ENCODE assay signal across 18 cellular contexts in the genomic region with DNA sequence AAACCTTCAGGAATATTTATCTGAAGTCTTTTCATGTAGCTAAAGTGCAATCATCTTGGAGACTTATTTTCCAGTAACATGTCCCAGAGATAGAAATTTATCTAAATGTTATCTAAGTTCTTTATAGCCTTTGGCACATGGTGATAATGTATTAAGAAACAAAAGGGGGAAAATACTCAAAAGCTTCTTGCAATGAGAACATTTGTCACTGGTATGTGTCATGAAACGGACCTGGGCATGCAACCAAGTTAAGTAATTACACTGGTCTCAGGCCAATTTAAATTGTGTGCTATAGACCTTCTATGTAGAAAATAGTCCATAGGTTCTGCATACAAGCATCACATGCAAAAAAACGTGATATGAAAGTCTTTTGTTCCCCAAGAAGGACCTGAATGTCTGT.
DNase-seq lines count a peak whose midpoint lies in the region; ATAC-seq, FAIRE-seq and TF ChIP-seq lines count a peak whose summit lies in the region.
"Had no signal": no experiment of that assay in that cellular context is flagged by ENCODE, and none has a peak within 500 bp of the region (broad histone marks: within the 10 kb centered on the region; RNA-seq: fewer than 3 reads in every experiment).

No MANE protein-coding gene starts in this region.

- H3K27ac ChIP-seq in astrocyte (ENCODE audit: low read depth, low read length) (no peak overlapping the region), right cardiac atrium (ENCODE audit: low read length) (no peak overlapping the region)
- H3K27ac ChIP-seq: SJCRH30 had no signal

- H3K9ac ChIP-seq in astrocyte (ENCODE audit: low read length): no peak overlapping the region

- H2AFZ ChIP-seq in astrocyte (ENCODE audit: low read depth, low read length): no peak overlapping the region

- H3K4me3 ChIP-seq in AG10803 (ENCODE audit: low read length) (no peak overlapping the region), astrocyte (ENCODE audit: insufficient read depth, low read depth, low read length) (no peak overlapping the region), right cardiac atrium (ENCODE audit: low read length) (no peak overlapping the region)
- H3K4me3 ChIP-seq: SJCRH30 had no signal

- in situ Hi-C loops in GM13977 (cut with MboI; ENCODE audit: low pct_unique_long_range_greater_than_20kb, low sequenced_read_pairs, unreplicated experiment): no loop called here

- H3K27me3 Mint-ChIP-seq in astrocyte (ENCODE audit: low read depth, unreplicated experiment) (no peaks in the 10 kb centered on the region), immature natural killer cell (ENCODE audit: low read depth in 3 of 3) (no peaks in the 10 kb centered on the region)
- H3K27me3 Mint-ChIP-seq: B cell had no signal

- H3K27me3 ChIP-seq in astrocyte (ENCODE audit: insufficient read depth, low read length): no peaks in the 10 kb centered on the region
- no peaks in the 10 kb centered on the region for H3K27me3 ChIP-seq in right cardiac atrium (ENCODE audit: control insufficient read depth, insufficient read depth)
- H3K27me3 ChIP-seq: SJCRH30 had no signal

- H3K27ac Mint-ChIP-seq in astrocyte (ENCODE audit: unreplicated experiment) (no peak overlapping the region), immature natural killer cell (no peak overlapping the region)
- H3K27ac Mint-ChIP-seq: activated naive CD4-positive, alpha-beta T cell treated with anti-CD3 and anti-CD28 coated beads for 36 hours; B cell; stimulated activated effector memory CD8-positive, alpha-beta T cell treated with anti-CD3 and anti-CD28 coated beads, Interleukin-12 subunit alpha, Interleukin-12 subunit beta, amount 100 ng/mL, for 72 hours had no signal

- no peaks in the 10 kb centered on the region for H3K79me2 ChIP-seq in astrocyte (ENCODE audit: insufficient read depth, low read length)

- H4K20me1 ChIP-seq in astrocyte (ENCODE audit: insufficient read depth, low read length): no peaks in the 10 kb centered on the region

- H3K9me3 Mint-ChIP-seq in astrocyte (ENCODE audit: unreplicated experiment) (peaks cover 2% of the 10 kb centered on the region), immature natural killer cell (peaks cover 0 to 10% (median 3%) of the 10 kb centered on the region in 6 donors)
- H3K9me3 Mint-ChIP-seq: stimulated activated effector memory CD8-positive, alpha-beta T cell treated with anti-CD3 and anti-CD28 coated beads, Interleukin-12 subunit alpha, Interleukin-12 subunit beta, amount 100 ng/mL, for 72 hours had no signal

- H3K36me3 ChIP-seq in astrocyte (ENCODE audit: insufficient read depth, low read length): no peaks in the 10 kb centered on the region
- H3K36me3 ChIP-seq: SJCRH30 had no signal

- no peak for TF ChIP-seq CTCF in AG10803 (conservative IDR thresholded peaks at IDR 0.05; ENCODE audit: low read length)
- TF ChIP-seq CTCF in astrocyte (IDR thresholded peaks at IDR 0.05; ENCODE audit: insufficient read depth, low read depth, low read length): no peak
- TF ChIP-seq CTCF in GM13977 (IDR thresholded peaks at IDR 0.05; ENCODE audit: extremely low read depth, insufficient read depth, missing control alignments): no peak

- ATAC-seq in right cardiac atrium: peak; percentile 65 to 78
- ATAC-seq: stimulated activated effector memory CD8-positive, alpha-beta T cell treated with anti-CD3 and anti-CD28 coated beads, Interleukin-12 subunit alpha, Interleukin-12 subunit beta, amount 100 ng/mL, for 72 hours had no signal

- FAIRE-seq in astrocyte (lab: Jason Lieb, UNC): no peak
- FAIRE-seq: colon, TTC549 had no signal

- H3K4me1 Mint-ChIP-seq in astrocyte (ENCODE audit: low read depth, unreplicated experiment) (peaks cover 4% of the 10 kb centered on the region), immature natural killer cell (no peaks in the 10 kb centered on the region)
- H3K4me1 Mint-ChIP-seq: stimulated activated effector memory CD8-positive, alpha-beta T cell treated with anti-CD3 and anti-CD28 coated beads, Interleukin-12 subunit alpha, Interleukin-12 subunit beta, amount 100 ng/mL, for 72 hours had no signal

- H3K9me3 ChIP-seq in astrocyte (ENCODE audit: insufficient read depth, low read depth, low read length) (no peaks in the 10 kb centered on the region), right cardiac atrium (ENCODE audit: control insufficient read depth, low read length) (no peaks in the 10 kb centered on the region)

- H3K36me3 Mint-ChIP-seq in astrocyte (ENCODE audit: low read depth, unreplicated experiment): peaks cover 3% of the 10 kb centered on the region
- H3K36me3 Mint-ChIP-seq in immature natural killer cell: no peaks in the 10 kb centered on the region
- H3K36me3 Mint-ChIP-seq: stimulated activated effector memory CD8-positive, alpha-beta T cell treated with anti-CD3 and anti-CD28 coated beads, Interleukin-12 subunit alpha, Interleukin-12 subunit beta, amount 100 ng/mL, for 72 hours had no signal

- H3K4me3 Mint-ChIP-seq in astrocyte (ENCODE audit: unreplicated experiment) (no peak overlapping the region), immature natural killer cell (no peak overlapping the region)
- H3K4me3 Mint-ChIP-seq: activated naive CD4-positive, alpha-beta T cell treated with anti-CD3 and anti-CD28 coated beads for 36 hours; B cell; stimulated activated effector memory CD8-positive, alpha-beta T cell treated with anti-CD3 and anti-CD28 coated beads, Interleukin-12 subunit alpha, Interleukin-12 subunit beta, amount 100 ng/mL, for 72 hours had no signal

- intact Hi-C loops in right cardiac atrium (cut with DNase I): no loop called here

- WGBS in right cardiac atrium: 15% methylated on average over 2 of the region's 2 CpGs

- DNase-seq in AG10803 (ENCODE audit: low read depth) (peak; percentile 72), HS-5 (ENCODE audit: low read depth) (peak; percentile 58), astrocyte (ENCODE audit: low read depth) (peak; percentile 68), right cardiac atrium (no peak), GM13977 (ENCODE audit: low spot score) (no peak), amygdala (lab: John Stamatoyannopoulos, UW) (no peak), NCI-H2171 treated with DMSO at 0.1 percent for 48 hours (lab: John Stamatoyannopoulos, UW) (no peak), immature natural killer cell (no peak)
- DNase-seq: activated naive CD4-positive, alpha-beta T cell treated with anti-CD3 and anti-CD28 coated beads for 36 hours; DND-41; foreskin melanocyte; NCI-H1417 treated with DMSO at 0.1 percent for 48 hours; SJCRH30; stimulated activated CD4-positive, alpha-beta T cell treated with anti-CD3 and anti-CD28 coated beads, Interleukin-4, amount 100 ng/mL, for 1 hour had no signal

- no peak overlapping the region for H3K4me2 ChIP-seq in astrocyte (ENCODE audit: low read length)

- no peaks in the 10 kb centered on the region for H3K4me1 ChIP-seq in astrocyte (ENCODE audit: insufficient read depth, low read length)
- H3K4me1 ChIP-seq in right cardiac atrium (ENCODE audit: control insufficient read depth, insufficient read depth, low read length): no peaks in the 10 kb centered on the region
- H3K4me1 ChIP-seq: SJCRH30 had no signal

Comparison
In these comparisons a context has a peak if more than half of its experiments do, and no peak if none do; other contexts are left out.
1. DNase-seq: peak in AG10803 (single experiment), HS-5 (single experiment) and astrocyte (single experiment); none in right cardiac atrium (0 of 3), GM13977 (single experiment), amygdala (0 of 56), NCI-H2171 treated with DMSO at 0.1 percent for 48 hours (single experiment) and immature natural killer cell (0 of 3).